Comparison of ENCODE assay signal across 1 cellular context in the genomic region with DNA sequence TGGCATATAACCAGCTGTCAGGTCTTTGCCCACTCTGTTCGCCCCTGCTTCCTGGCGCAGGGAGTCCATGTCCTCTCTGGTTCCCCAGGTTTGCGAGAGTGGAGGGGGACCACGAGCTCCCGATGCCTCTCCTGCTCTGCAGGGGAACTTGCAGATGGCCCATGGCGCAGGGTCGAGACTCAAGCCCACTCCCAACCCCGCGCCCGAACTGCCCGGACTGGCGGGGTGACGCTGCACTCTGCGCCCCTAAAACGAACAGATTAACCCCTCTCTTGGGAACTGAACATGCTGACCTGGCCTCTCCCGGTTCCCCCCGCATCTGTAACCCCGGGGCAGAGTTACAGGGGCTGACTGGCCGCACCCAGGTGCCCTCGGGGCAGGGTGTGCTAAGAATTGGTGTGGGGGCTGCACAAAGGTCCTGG.
TF ChIP-seq lines count a peak whose summit lies in the region.

No MANE protein-coding gene starts in this region.

TF ChIP-seq in HepG2, 621 proteins besides CTCF, POLR2A, EP300 and RAD21 (continued from another document):
- TF ChIP-seq ZBTB8A (CRISPR knock-in tag; IDR thresholded peaks at IDR 0.05; ENCODE audit: borderline replicate concordance, low read depth) (0 out of 2 replicates have a peak, but pooled peaks have one; percentile 3), ZC3H4 (CRISPR knock-in tag; IDR thresholded peaks at IDR 0.05; ENCODE audit: borderline replicate concordance) (no peak), HES4 (CRISPR knock-in tag; IDR thresholded peaks at IDR 0.05; ENCODE audit: borderline replicate concordance) (no peak), SAP130 (CRISPR knock-in tag; IDR thresholded peaks at IDR 0.05; ENCODE audit: low read depth) (no peak), ZNF274 (CRISPR knock-in tag; IDR thresholded peaks at IDR 0.05) (no peak), ZNF282 (IDR thresholded peaks at IDR 0.05; ENCODE audit: partially characterized antibody) (no peak), ZNF678 (CRISPR knock-in tag; IDR thresholded peaks at IDR 0.05) (0 out of 2 replicates have a peak, but pooled peaks have one; percentile 26), ZNF616 (CRISPR knock-in tag; IDR thresholded peaks at IDR 0.05; ENCODE audit: low read depth) (no peak; the same call in 1 of the 2 replicates), ZC3H13 (CRISPR knock-in tag; IDR thresholded peaks at IDR 0.05) (0 out of 2 replicates have a peak, but pooled peaks have one; percentile 45), ZNF337 (CRISPR knock-in tag; IDR thresholded peaks at IDR 0.05; ENCODE audit: borderline replicate concordance, low read depth) (no peak), RFXANK (CRISPR knock-in tag; IDR thresholded peaks at IDR 0.05) (no peak), PTBP1 (IDR thresholded peaks at IDR 0.05; ENCODE audit: low read depth, low read length, poor library complexity, severe bottlenecking) (no peak)
- TF ChIP-seq, protein P1, sequence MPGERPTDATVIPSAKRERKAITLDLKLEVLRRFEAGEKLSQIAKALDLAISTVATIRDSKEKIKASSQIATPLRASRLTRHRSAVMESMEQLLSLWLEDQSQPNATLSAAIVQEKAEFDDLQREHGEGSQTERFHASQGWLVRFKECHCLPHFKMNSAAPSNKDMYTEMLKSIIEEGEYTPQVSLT (CRISPR knock-in tag; IDR thresholded peaks at IDR 0.05; ENCODE audit: borderline replicate concordance, low read depth) = no peak
- TF ChIP-seq, protein P2, sequence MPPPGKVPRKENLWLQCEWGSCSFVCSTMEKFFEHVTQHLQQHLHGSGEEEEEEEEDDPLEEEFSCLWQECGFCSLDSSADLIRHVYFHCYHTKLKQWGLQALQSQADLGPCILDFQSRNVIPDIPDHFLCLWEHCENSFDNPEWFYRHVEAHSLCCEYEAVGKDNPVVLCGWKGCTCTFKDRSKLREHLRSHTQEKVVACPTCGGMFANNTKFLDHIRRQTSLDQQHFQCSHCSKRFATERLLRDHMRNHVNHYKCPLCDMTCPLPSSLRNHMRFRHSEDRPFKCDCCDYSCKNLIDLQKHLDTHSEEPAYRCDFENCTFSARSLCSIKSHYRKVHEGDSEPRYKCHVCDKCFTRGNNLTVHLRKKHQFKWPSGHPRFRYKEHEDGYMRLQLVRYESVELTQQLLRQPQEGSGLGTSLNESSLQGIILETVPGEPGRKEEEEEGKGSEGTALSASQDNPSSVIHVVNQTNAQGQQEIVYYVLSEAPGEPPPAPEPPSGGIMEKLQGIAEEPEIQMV (CRISPR knock-in tag; IDR thresholded peaks at IDR 0.05; ENCODE audit: low read depth) = no peak
- TF ChIP-seq, protein P3, sequence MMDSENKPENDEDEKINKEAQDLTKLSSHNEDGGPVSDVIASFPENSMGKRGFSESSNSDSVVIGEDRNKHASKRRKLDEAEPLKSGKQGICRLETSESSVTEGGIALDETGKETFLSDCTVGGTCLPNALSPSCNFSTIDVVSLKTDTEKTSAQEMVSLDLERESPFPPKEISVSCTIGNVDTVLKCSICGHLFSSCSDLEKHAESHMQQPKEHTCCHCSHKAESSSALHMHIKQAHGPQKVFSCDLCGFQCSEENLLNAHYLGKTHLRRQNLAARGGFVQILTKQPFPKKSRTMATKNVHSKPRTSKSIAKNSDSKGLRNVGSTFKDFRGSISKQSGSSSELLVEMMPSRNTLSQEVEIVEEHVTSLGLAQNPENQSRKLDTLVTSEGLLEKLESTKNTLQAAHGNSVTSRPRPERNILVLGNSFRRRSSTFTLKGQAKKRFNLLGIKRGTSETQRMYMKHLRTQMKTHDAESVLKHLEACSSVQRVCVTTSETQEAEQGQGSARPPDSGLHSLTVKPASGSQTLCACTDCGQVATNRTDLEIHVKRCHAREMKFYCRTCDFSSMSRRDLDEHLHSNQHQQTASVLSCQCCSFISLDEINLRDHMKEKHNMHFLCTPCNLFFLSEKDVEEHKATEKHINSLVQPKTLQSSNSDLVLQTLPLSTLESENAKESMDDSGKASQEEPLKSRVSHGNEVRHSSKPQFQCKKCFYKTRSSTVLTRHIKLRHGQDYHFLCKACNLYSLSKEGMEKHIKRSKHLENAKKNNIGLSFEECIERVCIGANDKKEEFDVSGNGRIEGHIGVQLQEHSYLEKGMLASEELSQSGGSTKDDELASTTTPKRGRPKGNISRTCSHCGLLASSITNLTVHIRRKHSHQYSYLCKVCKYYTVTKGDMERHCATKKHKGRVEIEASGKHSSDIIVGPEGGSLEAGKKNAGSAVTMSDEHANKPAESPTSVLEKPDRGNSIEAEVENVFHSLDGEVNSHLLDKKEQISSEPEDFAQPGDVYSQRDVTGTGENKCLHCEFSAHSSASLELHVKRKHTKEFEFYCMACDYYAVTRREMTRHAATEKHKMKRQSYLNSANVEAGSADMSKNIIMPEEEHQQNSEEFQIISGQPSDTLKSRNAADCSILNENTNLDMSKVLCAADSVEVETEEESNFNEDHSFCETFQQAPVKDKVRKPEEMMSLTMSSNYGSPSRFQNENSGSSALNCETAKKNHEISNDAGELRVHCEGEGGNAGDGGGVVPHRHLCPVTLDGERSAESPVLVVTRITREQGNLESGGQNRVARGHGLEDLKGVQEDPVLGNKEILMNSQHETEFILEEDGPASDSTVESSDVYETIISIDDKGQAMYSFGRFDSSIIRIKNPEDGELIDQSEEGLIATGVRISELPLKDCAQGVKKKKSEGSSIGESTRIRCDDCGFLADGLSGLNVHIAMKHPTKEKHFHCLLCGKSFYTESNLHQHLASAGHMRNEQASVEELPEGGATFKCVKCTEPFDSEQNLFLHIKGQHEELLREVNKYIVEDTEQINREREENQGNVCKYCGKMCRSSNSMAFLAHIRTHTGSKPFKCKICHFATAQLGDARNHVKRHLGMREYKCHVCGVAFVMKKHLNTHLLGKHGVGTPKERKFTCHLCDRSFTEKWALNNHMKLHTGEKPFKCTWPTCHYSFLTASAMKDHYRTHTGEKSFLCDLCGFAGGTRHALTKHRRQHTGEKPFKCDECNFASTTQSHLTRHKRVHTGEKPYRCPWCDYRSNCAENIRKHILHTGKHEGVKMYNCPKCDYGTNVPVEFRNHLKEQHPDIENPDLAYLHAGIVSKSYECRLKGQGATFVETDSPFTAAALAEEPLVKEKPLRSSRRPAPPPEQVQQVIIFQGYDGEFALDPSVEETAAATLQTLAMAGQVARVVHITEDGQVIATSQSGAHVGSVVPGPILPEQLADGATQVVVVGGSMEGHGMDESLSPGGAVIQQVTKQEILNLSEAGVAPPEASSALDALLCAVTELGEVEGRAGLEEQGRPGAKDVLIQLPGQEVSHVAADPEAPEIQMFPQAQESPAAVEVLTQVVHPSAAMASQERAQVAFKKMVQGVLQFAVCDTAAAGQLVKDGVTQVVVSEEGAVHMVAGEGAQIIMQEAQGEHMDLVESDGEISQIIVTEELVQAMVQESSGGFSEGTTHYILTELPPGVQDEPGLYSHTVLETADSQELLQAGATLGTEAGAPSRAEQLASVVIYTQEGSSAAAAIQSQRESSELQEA (CRISPR knock-in tag; IDR thresholded peaks at IDR 0.05; ENCODE audit: not compliant biosample characterization) = peak; percentile 19
- TF ChIP-seq, protein P4, sequence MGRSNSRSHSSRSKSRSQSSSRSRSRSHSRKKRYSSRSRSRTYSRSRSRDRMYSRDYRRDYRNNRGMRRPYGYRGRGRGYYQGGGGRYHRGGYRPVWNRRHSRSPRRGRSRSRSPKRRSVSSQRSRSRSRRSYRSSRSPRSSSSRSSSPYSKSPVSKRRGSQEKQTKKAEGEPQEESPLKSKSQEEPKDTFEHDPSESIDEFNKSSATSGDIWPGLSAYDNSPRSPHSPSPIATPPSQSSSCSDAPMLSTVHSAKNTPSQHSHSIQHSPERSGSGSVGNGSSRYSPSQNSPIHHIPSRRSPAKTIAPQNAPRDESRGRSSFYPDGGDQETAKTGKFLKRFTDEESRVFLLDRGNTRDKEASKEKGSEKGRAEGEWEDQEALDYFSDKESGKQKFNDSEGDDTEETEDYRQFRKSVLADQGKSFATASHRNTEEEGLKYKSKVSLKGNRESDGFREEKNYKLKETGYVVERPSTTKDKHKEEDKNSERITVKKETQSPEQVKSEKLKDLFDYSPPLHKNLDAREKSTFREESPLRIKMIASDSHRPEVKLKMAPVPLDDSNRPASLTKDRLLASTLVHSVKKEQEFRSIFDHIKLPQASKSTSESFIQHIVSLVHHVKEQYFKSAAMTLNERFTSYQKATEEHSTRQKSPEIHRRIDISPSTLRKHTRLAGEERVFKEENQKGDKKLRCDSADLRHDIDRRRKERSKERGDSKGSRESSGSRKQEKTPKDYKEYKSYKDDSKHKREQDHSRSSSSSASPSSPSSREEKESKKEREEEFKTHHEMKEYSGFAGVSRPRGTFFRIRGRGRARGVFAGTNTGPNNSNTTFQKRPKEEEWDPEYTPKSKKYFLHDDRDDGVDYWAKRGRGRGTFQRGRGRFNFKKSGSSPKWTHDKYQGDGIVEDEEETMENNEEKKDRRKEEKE (IDR thresholded peaks at IDR 0.05) = no peak
- TF ChIP-seq, protein P5, sequence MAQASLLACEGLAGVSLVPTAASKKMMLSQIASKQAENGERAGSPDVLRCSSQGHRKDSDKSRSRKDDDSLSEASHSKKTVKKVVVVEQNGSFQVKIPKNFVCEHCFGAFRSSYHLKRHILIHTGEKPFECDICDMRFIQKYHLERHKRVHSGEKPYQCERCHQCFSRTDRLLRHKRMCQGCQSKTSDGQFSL (CRISPR knock-in tag; IDR thresholded peaks at IDR 0.05) = no peak
- TF ChIP-seq, protein P6, sequence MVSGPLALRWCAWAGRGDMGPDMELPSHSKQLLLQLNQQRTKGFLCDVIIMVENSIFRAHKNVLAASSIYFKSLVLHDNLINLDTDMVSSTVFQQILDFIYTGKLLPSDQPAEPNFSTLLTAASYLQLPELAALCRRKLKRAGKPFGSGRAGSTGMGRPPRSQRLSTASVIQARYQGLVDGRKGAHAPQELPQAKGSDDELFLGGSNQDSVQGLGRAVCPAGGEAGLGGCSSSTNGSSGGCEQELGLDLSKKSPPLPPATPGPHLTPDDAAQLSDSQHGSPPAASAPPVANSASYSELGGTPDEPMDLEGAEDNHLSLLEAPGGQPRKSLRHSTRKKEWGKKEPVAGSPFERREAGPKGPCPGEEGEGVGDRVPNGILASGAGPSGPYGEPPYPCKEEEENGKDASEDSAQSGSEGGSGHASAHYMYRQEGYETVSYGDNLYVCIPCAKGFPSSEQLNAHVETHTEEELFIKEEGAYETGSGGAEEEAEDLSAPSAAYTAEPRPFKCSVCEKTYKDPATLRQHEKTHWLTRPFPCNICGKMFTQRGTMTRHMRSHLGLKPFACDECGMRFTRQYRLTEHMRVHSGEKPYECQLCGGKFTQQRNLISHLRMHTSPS (CRISPR knock-in tag; IDR thresholded peaks at IDR 0.05; ENCODE audit: low read depth) = no peak
TF ChIP-seq in HepG2: peak in this region for 22.
